Comparison of ENCODE assay signal across 17 cellular contexts in genomic region chr2:127573298-127573697, GRCh38. TPM values are rescaled to one million over a fixed set of nuclear protein-coding genes. Genes with fewer than 3 reads are reported as not detected.
DNase-seq lines count a peak whose midpoint lies in the region; ATAC-seq and TF ChIP-seq lines count a peak whose summit lies in the region.
"Had no signal": no experiment of that assay in that cellular context is flagged by ENCODE, and none has a peak within 500 bp of the region (broad histone marks: within the 10 kb centered on the region; RNA-seq: fewer than 3 reads in every experiment).

No MANE protein-coding gene starts in this region.

- peaks cover 48 to 54% of the 10 kb centered on the region in 2 donors for H3K4me1 ChIP-seq in gastrocnemius medialis

- no peak overlapping the region for H3K4me3 ChIP-seq in gastrocnemius medialis
- H3K4me3 ChIP-seq: A549, MG63 had no signal

- H3K9me3 ChIP-seq in gastrocnemius medialis: no peaks in the 10 kb centered on the region
- H3K9me3 ChIP-seq: A549, MG63 had no signal

- no peak for TF ChIP-seq CTCF in gastrocnemius medialis (IDR thresholded peaks at IDR 0.05 in 4 of 5, conservative IDR thresholded peaks at IDR 0.05 in 1 of 5)

- no peak for ATAC-seq in left lobe of liver
- peak; percentile 82 to 83 for ATAC-seq in gastrocnemius medialis
- no peak for ATAC-seq in HG02885 (IDR thresholded peaks at IDR 0.05; ENCODE audit: poor library complexity, unreplicated experiment)
- ATAC-seq: A549 had no signal

- no peaks in the 10 kb centered on the region for H3K36me3 ChIP-seq in gastrocnemius medialis
- H3K36me3 ChIP-seq: MG63 had no signal

- no peaks in the 10 kb centered on the region for H3K27me3 ChIP-seq in gastrocnemius medialis
- H3K27me3 ChIP-seq: MG63 had no signal

- intact Hi-C loops in gastrocnemius medialis (cut with DNase I; ENCODE audit: low total_unique reads): loop anchor here (5.0 to 10.0 kb wide), 2 partner anchors 46 to 282 kb away; partner anchors contain the start of genes IWS1 and POLR2D

- no peak overlapping the region for H3K27ac ChIP-seq in gastrocnemius medialis
- H3K27ac ChIP-seq: A549 had no signal

- in situ Hi-C loops in gastrocnemius medialis (cut with MboI; ENCODE audit: low sequenced_read_pairs in 4 of 4): no loop called here

- peak; percentile 34 for DNase-seq in activated effector memory CD4-positive, alpha-beta T cell treated with anti-CD3 and anti-CD28 coated beads, Interleukin-2, amount 50 U/mL, for 16 hours
- DNase-seq in activated effector memory CD4-positive, alpha-beta T cell treated with Interleukin-2 at 50 U/mL for 16 hours: no peak
- DNase-seq in left lobe of liver (ENCODE audit: low spot score): peak; percentile 15
- peak; percentile 64 to 77 for DNase-seq in gastrocnemius medialis
- DNase-seq in NCI-H510A (lab: John Stamatoyannopoulos, UW): no peak
- DNase-seq in NCI-H1105 treated with DMSO at 0.1 percent for 48 hours (lab: John Stamatoyannopoulos, UW): no peak
- DNase-seq: CD4-positive, alpha-beta memory T cell; Kasumi-1; MG63; NCI-H1092 treated with DMSO at 0.1 percent for 48 hours; NCI-H2081 treated with DMSO at 0.1 percent for 48 hours; NCI-H748 treated with DMSO at 0.1 percent for 48 hours; SHP77 had no signal

- TF ChIP-seq POLR2A in gastrocnemius medialis (IDR thresholded peaks at IDR 0.05): no peak

RNA-seq across cellular contexts. Expression of gene MYO7B, which starts 37.8 kb away (rescaled TPM):
- total RNA-seq in left lobe of liver: 0.63 TPM
- under 1 TPM in 3 of 4 donors, not detected in 1; 0.07 to 0.83 (median 0.51) TPM for total RNA-seq in gastrocnemius medialis
- total RNA-seq: CD4-positive, alpha-beta memory T cell; H1; NCI-H460 had no signal

RNA-seq across cellular contexts. Expression of gene IWS1, which starts 47.0 kb away (rescaled TPM):
- total RNA-seq in left lobe of liver (19.1 TPM), gastrocnemius medialis (10 to 100 TPM; 50.5 to 77.0 (median 65.3) TPM)

Comparison
In these comparisons a context has a peak if more than half of its experiments do, and no peak if none do; other contexts are left out.
1. DNase-seq: peak in activated effector memory CD4-positive, alpha-beta T cell treated with anti-CD3 and anti-CD28 coated beads, Interleukin-2, amount 50 U/mL, for 16 hours (single experiment), left lobe of liver (single experiment) and gastrocnemius medialis (2 of 2); none in activated effector memory CD4-positive, alpha-beta T cell treated with Interleukin-2 at 50 U/mL for 16 hours (single experiment), NCI-H510A (single experiment) and NCI-H1105 treated with DMSO at 0.1 percent for 48 hours (single experiment).
2. ATAC-seq: peak in gastrocnemius medialis (2 of 2); none in left lobe of liver (single experiment) and HG02885 (single experiment).